ENCODE assay signal across 1 cellular context in the genomic region with DNA sequence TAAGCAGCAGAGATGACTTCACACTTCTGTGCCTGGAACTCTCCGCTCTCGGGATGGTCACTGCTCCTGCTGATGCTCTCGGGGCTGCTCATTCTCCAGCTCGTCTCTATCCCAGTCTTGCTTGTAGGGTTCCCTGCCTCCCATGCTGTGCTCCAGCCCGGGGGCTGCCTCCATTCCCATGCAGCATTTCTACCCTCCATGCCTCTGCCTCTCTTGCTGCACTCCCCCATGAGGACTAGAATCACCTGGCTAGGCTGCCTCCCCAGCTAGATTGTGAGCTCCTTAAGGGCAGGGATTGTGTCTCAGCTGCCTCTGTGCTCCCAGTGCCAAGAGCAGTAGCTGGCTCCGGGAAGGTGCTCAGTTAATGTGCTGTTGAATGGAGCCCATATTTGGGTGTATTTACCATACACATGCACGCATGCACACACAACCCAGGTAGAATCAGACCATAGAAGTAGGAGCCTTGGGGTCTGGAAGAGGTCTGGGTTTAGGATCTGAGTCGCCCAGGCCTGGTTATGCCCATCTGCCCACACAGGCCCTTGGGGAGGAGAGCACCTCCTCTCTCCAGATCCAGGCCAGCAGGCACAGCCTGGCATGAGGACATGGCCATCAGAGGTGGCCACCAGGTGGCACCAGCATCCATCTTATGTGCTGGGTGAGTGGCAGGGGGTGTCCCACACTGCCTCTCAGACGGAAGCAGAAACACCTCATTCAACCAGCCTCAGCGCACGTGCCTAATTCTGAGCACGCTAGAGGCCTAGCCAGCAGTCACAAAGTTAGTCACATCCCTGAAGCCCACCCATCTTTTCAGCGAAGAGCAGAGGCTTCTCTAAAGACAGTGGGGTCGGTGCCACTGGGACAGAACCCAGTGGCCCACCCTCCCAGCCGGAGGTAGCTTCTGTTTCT.
A peak's percentile ranks its signal among the peaks of the same experiment; 100 is the strongest.
TF ChIP-seq lines count a peak whose summit lies in the region.

No MANE protein-coding gene starts in this region.

TF ChIP-seq in endothelial cell of umbilical vein, 7 proteins besides CTCF, POLR2A, EP300 and RAD21 (continued from another document):
- no peak for TF ChIP-seq GATA2 (IDR thresholded peaks at IDR 0.05; ENCODE audit: insufficient read depth, insufficient read length, low read depth, low read length)
- TF ChIP-seq POLR2AphosphoS5 (IDR thresholded peaks at IDR 0.05; ENCODE audit: insufficient read depth, low read depth, low read length), result peak; percentile 81
- TF ChIP-seq, protein P1, sequence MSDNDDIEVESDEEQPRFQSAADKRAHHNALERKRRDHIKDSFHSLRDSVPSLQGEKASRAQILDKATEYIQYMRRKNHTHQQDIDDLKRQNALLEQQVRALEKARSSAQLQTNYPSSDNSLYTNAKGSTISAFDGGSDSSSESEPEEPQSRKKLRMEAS (IDR thresholded peaks at IDR 0.05; ENCODE audit: insufficient read depth, insufficient read length), result peak; percentile 93
- no peak for TF ChIP-seq FOS (IDR thresholded peaks at IDR 0.05; ENCODE audit: borderline replicate concordance, insufficient read depth, low read length)
- TF ChIP-seq JUN (IDR thresholded peaks at IDR 0.05; ENCODE audit: borderline replicate concordance, insufficient read depth, insufficient read length, low read depth), result no peak
